ENCODE assay signal across 8 cellular contexts in the genomic region with DNA sequence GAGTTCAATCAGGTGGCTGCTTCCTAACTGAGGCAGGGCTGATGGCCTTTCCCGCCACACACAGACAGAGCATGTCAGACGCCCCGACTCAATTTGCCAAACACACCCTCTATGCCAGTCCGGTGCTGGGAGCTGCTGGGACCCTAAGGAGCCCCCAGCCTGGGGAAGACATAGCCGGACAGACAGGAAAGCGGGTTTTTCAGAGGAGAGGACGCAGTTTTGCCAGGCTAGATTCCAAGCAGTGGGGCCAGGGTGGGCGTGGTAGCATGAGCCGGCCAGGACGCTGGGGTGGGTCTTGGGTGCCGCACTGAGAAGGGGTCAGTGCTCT. TPM values are rescaled to one million over a fixed set of nuclear protein-coding genes. Genes with fewer than 3 reads are reported as not detected.
A peak's percentile ranks its signal among the peaks of the same experiment; 100 is the strongest.
DNase-seq lines count a peak whose midpoint lies in the region; ATAC-seq, FAIRE-seq and TF ChIP-seq lines count a peak whose summit lies in the region.

No MANE protein-coding gene starts in this region.

- no peak for TF ChIP-seq RAD21 in A549 (conservative IDR thresholded peaks at IDR 0.05 in 1 of 2, IDR thresholded peaks at IDR 0.05 in 1 of 2)

- peak overlapping the region; percentile 29 for H3K9ac ChIP-seq in muscle layer of colon (ENCODE audit: low read length)

- WGBS in A549 (ENCODE audit: missing lambda C conversion rate): 50% methylated on average over 10 of the region's 11 CpGs
- 28 to 39% (median 36%) methylated on average over 11 of the region's 11 CpGs for WGBS in small intestine, 3 donors

- DNase-seq in A549 (ENCODE audit: low read depth in 1 of 2, low spot score in 1 of 2) (no peak), brain microvascular endothelial cell (no peak), NCI-H774 (lab: John Stamatoyannopoulos, UW) (no peak), NCI-H69 (lab: John Stamatoyannopoulos, UW) (no peak), small intestine (no peak)

- TF ChIP-seq CTCF in A549 (IDR thresholded peaks at IDR 0.05): no peak
- no peak for TF ChIP-seq CTCF in brain microvascular endothelial cell (IDR thresholded peaks at IDR 0.05; ENCODE audit: low read depth, low read length, missing control alignments)

- peak overlapping the region in 1 of 2 experiments; percentile 84; a peak in 3 of 6 replicates for H3K27ac ChIP-seq in A549
- H3K27ac ChIP-seq in brain microvascular endothelial cell: no peak overlapping the region
- H3K27ac ChIP-seq in muscle layer of colon (ENCODE audit: low read depth, low read length): no peak overlapping the region
- no peak overlapping the region for H3K27ac ChIP-seq in small intestine (ENCODE audit: low read depth in 1 of 2, low read length in 1 of 2)

- no peak for TF ChIP-seq EP300 in A549 (IDR thresholded peaks at IDR 0.05)

- no peaks in the 10 kb centered on the region for H3K9me3 ChIP-seq in A549
- no peaks in the 10 kb centered on the region for H3K9me3 ChIP-seq in muscle layer of colon (ENCODE audit: low read length)
- no peaks in the 10 kb centered on the region for H3K9me3 ChIP-seq in small intestine (ENCODE audit: control insufficient read depth, low read depth)

- no peaks in the 10 kb centered on the region for H3K36me3 ChIP-seq in brain microvascular endothelial cell (replicated peaks)
- no peaks in the 10 kb centered on the region for H3K36me3 ChIP-seq in muscle layer of colon (ENCODE audit: insufficient read depth, low read length)
- H3K36me3 ChIP-seq in small intestine (ENCODE audit: control insufficient read depth in 2 of 2, insufficient read depth in 2 of 2, low read length in 2 of 2): peaks cover 0 to 7% of the 10 kb centered on the region in 2 donors

- FAIRE-seq in A549 (lab: Jason Lieb, UNC) (no peak), small intestine (lab: Jason Lieb, UNC) (no peak)

- H3K27me3 ChIP-seq in brain microvascular endothelial cell (replicated peaks) (no peaks in the 10 kb centered on the region), muscle layer of colon (ENCODE audit: control insufficient read depth in 1 of 2, insufficient read depth in 2 of 2, low read length in 2 of 2) (no peaks in the 10 kb centered on the region), small intestine (ENCODE audit: control insufficient read depth in 2 of 2, insufficient read depth in 2 of 2, low read length in 2 of 2) (no peaks in the 10 kb centered on the region)

- POLR2A ChIA-PET in A549 (lab: Yijun Ruan, JAX): no interaction called here

- H3K4me1 ChIP-seq in A549 (0 out of 3 replicates have a peak, but pooled peaks cover 8% of the 10 kb centered on the region), muscle layer of colon (ENCODE audit: insufficient read depth, low read length) (peaks cover 20% of the 10 kb centered on the region), small intestine (ENCODE audit: control insufficient read depth in 2 of 2, insufficient read depth in 1 of 2, low read depth in 1 of 2, low read length in 1 of 2) (peaks cover 2 to 7% of the 10 kb centered on the region in 2 donors)

- H3K4me2 ChIP-seq in A549: peak overlapping the region; percentile 96

- CTCF ChIA-PET in A549 (lab: Yijun Ruan, JAX): interaction anchor here (1.1 to 2.1 kb wide), 4 partner anchors 35 to 102 kb away, joined by 3 to 4 read pairs (median 4); a partner anchor contains a TSS

- in situ Hi-C loops in brain microvascular endothelial cell (cut with HindIII; ENCODE audit: low pct_ligation_motif_present, low sequenced_read_pairs): no loop called here

- H3K4me3 ChIP-seq in A549: peak overlapping the region; percentile 71
- peak overlapping the region; percentile 45 for H3K4me3 ChIP-seq in brain microvascular endothelial cell (ENCODE audit: low read depth, low read length)
- peak overlapping the region; percentile 49 to 53 for H3K4me3 ChIP-seq in muscle layer of colon (ENCODE audit: low read depth in 1 of 2, low read length in 2 of 2)
- H3K4me3 ChIP-seq in small intestine (ENCODE audit: low read depth in 1 of 2, low read length in 2 of 2): peak overlapping the region in 1 of 2 donors; percentile 5

- ATAC-seq in A549 (peak in 1 of 2 experiments; percentile 30; a peak in 3 of 6 replicates), HG02970 (IDR thresholded peaks at IDR 0.05; ENCODE audit: low FRiP score, unreplicated experiment) (peak; percentile 7), GM18517 (IDR thresholded peaks at IDR 0.05; ENCODE audit: unreplicated experiment) (no peak)

- TF ChIP-seq POLR2A in A549 (IDR thresholded peaks at IDR 0.05; ENCODE audit: low read length): no peak

TF ChIP-seq in A549, 52 proteins besides CTCF, POLR2A, EP300 and RAD21 (continues in another document):
- TF ChIP-seq KDM1A (IDR thresholded peaks at IDR 0.05; ENCODE audit: low read depth) (no peak), ZNF302 (CRISPR knock-in tag; IDR thresholded peaks at IDR 0.05) (no peak), NPAS2 (CRISPR knock-in tag; IDR thresholded peaks at IDR 0.05; ENCODE audit: borderline replicate concordance) (no peak), MAZ (IDR thresholded peaks at IDR 0.05; ENCODE audit: borderline replicate concordance, low read depth, low read length) (no peak), RNF2 (IDR thresholded peaks at IDR 0.05; ENCODE audit: borderline replicate concordance, low read depth) (no peak), CBX8 (IDR thresholded peaks at IDR 0.05) (no peak), SMC3 (IDR thresholded peaks at IDR 0.05) (no peak), CBX2 (IDR thresholded peaks at IDR 0.05; ENCODE audit: borderline replicate concordance, low read depth) (no peak)
- TF ChIP-seq, protein P1, sequence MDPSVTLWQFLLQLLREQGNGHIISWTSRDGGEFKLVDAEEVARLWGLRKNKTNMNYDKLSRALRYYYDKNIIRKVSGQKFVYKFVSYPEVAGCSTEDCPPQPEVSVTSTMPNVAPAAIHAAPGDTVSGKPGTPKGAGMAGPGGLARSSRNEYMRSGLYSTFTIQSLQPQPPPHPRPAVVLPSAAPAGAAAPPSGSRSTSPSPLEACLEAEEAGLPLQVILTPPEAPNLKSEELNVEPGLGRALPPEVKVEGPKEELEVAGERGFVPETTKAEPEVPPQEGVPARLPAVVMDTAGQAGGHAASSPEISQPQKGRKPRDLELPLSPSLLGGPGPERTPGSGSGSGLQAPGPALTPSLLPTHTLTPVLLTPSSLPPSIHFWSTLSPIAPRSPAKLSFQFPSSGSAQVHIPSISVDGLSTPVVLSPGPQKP (IDR thresholded peaks at IDR 0.05; ENCODE audit: low read depth, low read length): no peak
- TF ChIP-seq, protein P2, sequence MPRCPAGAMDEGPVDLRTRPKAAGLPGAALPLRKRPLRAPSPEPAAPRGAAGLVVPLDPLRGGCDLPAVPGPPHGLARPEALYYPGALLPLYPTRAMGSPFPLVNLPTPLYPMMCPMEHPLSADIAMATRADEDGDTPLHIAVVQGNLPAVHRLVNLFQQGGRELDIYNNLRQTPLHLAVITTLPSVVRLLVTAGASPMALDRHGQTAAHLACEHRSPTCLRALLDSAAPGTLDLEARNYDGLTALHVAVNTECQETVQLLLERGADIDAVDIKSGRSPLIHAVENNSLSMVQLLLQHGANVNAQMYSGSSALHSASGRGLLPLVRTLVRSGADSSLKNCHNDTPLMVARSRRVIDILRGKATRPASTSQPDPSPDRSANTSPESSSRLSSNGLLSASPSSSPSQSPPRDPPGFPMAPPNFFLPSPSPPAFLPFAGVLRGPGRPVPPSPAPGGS (IDR thresholded peaks at IDR 0.05): no peak
- TF ChIP-seq, protein P3, sequence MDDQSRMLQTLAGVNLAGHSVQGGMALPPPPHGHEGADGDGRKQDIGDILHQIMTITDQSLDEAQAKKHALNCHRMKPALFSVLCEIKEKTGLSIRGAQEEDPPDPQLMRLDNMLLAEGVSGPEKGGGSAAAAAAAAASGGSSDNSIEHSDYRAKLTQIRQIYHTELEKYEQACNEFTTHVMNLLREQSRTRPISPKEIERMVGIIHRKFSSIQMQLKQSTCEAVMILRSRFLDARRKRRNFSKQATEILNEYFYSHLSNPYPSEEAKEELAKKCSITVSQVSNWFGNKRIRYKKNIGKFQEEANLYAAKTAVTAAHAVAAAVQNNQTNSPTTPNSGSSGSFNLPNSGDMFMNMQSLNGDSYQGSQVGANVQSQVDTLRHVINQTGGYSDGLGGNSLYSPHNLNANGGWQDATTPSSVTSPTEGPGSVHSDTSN (IDR thresholded peaks at IDR 0.05): no peak

RNA-seq across cellular contexts. Expression of a gene that starts 19.8 kb away (rescaled TPM):
- polyA plus RNA-seq in A549 (2011; rRNA removed) (1.3 and 1.9 TPM in 2 replicates), A549 (2017; fragmentation: RNase III; extraction: RNeasy Plus Mini Kit Qiagen cat#74134 plus additional on column Dnase treatment) (2.0 to 2.5 TPM (median 2.0 TPM) in 3 replicates), small intestine (10 to 100 TPM in 2 of 3 donors, 1 to 10 TPM in 1; 9.3 to 34.6 (median 22.8) TPM)
- 1.7 and 2.2 TPM in 2 replicates for polyA plus RNA-seq in A549 (2012; cell fraction: cytosol; rRNA removed)
- 6.2 TPM in 2 replicates for polyA plus RNA-seq in A549 (2012; cell fraction: nucleus; rRNA removed)
- polyA minus RNA-seq in A549 (2011; rRNA and poly(A)+ RNA removed): 3.4 and 3.5 TPM in 2 replicates

RNA-seq across cellular contexts. Expression of a gene that starts 30.6 kb away (rescaled TPM):
- polyA plus RNA-seq in A549 (2011; rRNA removed): not detected in 2 replicates
- polyA plus RNA-seq in A549 (2012; cell fraction: cytosol; rRNA removed): not detected in 2 replicates
- polyA plus RNA-seq in A549 (2012; cell fraction: nucleus; rRNA removed): not detected in 2 replicates
- not detected in 3 replicates for polyA plus RNA-seq in A549 (2017; fragmentation: RNase III; extraction: RNeasy Plus Mini Kit Qiagen cat#74134 plus additional on column Dnase treatment)
- not detected in 2 replicates for polyA minus RNA-seq in A549 (2011; rRNA and poly(A)+ RNA removed)
- 1 to 10 TPM in 1 of 3 donors, under 1 TPM in 2; 0.81 to 2.4 (median 0.89) TPM for polyA plus RNA-seq in small intestine

RNA-seq across cellular contexts. Expression of a gene that starts 35.6 kb away (rescaled TPM):
- polyA plus RNA-seq in A549 (2011; rRNA removed): 5.3 and 6.7 TPM in 2 replicates
- polyA plus RNA-seq in A549 (2012; cell fraction: cytosol; rRNA removed): 8.3 and 12.6 TPM in 2 replicates
- polyA plus RNA-seq in A549 (2012; cell fraction: nucleus; rRNA removed): 13.9 and 20.4 TPM in 2 replicates
- polyA plus RNA-seq in A549 (2017; fragmentation: RNase III; extraction: RNeasy Plus Mini Kit Qiagen cat#74134 plus additional on column Dnase treatment): 8.3 to 12.4 TPM (median 9.3 TPM) in 3 replicates
- 4.8 and 7.7 TPM in 2 replicates for polyA minus RNA-seq in A549 (2011; rRNA and poly(A)+ RNA removed)
- polyA plus RNA-seq in small intestine: 10 to 100 TPM in 1 of 3 donors, 1 to 10 TPM in 2; 1.6 to 14.2 (median 2.0) TPM

RNA-seq across cellular contexts. Expression of a gene that starts 56.3 kb away (rescaled TPM):
- polyA plus RNA-seq in A549 (2011; rRNA removed) (11.2 and 12.3 TPM in 2 replicates), A549 (2017; fragmentation: RNase III; extraction: RNeasy Plus Mini Kit Qiagen cat#74134 plus additional on column Dnase treatment) (13.5 to 19.8 TPM (median 16.8 TPM) in 3 replicates), small intestine (100 to 1,000 TPM in 1 of 3 donors, 10 to 100 TPM in 2; 51.9 to 178 (median 91.6) TPM)
- polyA plus RNA-seq in A549 (2012; cell fraction: cytosol; rRNA removed): 18.6 and 19.4 TPM in 2 replicates
- 25.4 and 27.4 TPM in 2 replicates for polyA plus RNA-seq in A549 (2012; cell fraction: nucleus; rRNA removed)
- polyA minus RNA-seq in A549 (2011; rRNA and poly(A)+ RNA removed): 11.9 and 12.8 TPM in 2 replicates
